Comparison of ENCODE assay signal across 1 cellular context in the genomic region with DNA sequence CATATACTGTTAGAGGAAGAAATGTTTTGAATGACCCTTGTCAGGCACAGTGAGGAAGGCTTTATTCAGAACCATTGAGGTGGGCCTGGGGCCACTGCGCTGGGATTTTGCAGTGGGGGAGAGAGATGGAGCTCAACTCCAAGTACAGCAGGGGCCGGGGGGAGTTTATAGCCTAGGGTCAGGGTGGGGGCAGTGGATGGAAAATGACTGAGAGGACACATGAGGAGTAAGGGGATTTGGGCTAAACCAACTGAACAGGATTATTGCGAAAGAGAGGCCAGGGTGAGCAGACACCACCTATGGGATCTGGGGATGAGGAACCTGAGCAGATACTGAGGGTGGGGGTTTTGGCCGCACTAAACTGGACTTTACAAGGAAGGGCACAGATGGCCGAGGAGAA.
TF ChIP-seq lines count a peak whose summit lies in the region.

No MANE protein-coding gene starts in this region.

TF ChIP-seq in WTC11, 78 proteins besides CTCF, POLR2A, EP300 and RAD21 (continued from another document):
- TF ChIP-seq CBFB (CRISPR knock-in tag; IDR thresholded peaks at IDR 0.05; ENCODE audit: low read depth) = no peak
- TF ChIP-seq MXD4 (CRISPR knock-in tag; IDR thresholded peaks at IDR 0.05; ENCODE audit: borderline replicate concordance) = no peak
